ENCODE assay signal across 20 cellular contexts in the genomic region with DNA sequence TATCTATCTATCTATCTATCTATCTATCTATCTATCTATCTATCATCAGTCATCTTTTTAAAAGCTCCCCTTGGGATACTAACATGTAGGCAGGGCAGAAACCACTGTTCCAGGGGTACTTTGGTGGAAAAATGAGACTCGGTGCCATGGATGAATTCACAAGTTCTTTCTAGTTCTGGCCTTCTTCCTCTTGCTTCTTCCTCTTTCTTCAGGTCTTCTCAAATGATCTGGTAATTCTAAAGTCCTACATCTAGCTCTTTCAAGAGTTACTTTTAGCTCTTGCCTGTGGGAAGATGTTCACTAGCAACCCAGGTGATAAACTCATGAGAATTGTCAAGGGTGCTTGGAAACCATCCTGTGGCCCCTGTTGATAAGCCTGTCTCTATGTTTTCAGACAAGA.
DNase-seq lines count a peak whose midpoint lies in the region; ATAC-seq, FAIRE-seq and TF ChIP-seq lines count a peak whose summit lies in the region.
"Had no signal": no experiment of that assay in that cellular context is flagged by ENCODE, and none has a peak within 500 bp of the region (broad histone marks: within the 10 kb centered on the region; RNA-seq: fewer than 3 reads in every experiment).

No MANE protein-coding gene starts in this region.

- H3K36me3 ChIP-seq in KOPT-K1 (ENCODE audit: insufficient read depth, low read length): no peaks in the 10 kb centered on the region
- H3K36me3 ChIP-seq in K562 (ENCODE audit: control insufficient read depth, insufficient read depth, low read length): no peaks in the 10 kb centered on the region
- H3K36me3 ChIP-seq: Peyer's patch had no signal

- peak; percentile 10 for DNase-seq in GDM1 (lab: John Stamatoyannopoulos, UW)
- DNase-seq in NOMO-1 treated with dmso at 0.1 percent for 144 hours (lab: John Stamatoyannopoulos, UW; ENCODE audit: unreplicated experiment): peak; percentile 24
- no peak for DNase-seq in K562 (ENCODE audit: extremely low read depth in 1 of 4, low spot score in 3 of 4)
- DNase-seq in posterior vena cava (ENCODE audit: low spot score): no peak
- DNase-seq in G401 (ENCODE audit: low spot score): no peak
- no peak for DNase-seq in NCI-H1417 treated with DMSO at 0.1 percent for 48 hours (lab: John Stamatoyannopoulos, UW)
- DNase-seq: ACHN, DMS79 treated with DMSO at 0.1 percent for 48 hours, KG1, NCI-H1105 treated with DMSO at 0.1 percent for 48 hours, NCI-H1694 treated with DMSO at 0.1 percent for 48 hours, NCI-H2107, NCI-H510A treated with DMSO at 0.1 percent for 48 hours, Peyer's patch, T-helper 1 cell, T-helper 9 cell had no signal

- no peaks in the 10 kb centered on the region for H3K9me3 ChIP-seq in KOPT-K1 (ENCODE audit: insufficient read depth, low read length, poor library complexity, severe bottlenecking)
- no peaks in the 10 kb centered on the region for H3K9me3 ChIP-seq in K562 (replicated peaks; ENCODE audit: control insufficient read depth, insufficient read depth, low read depth, low read length)
- H3K9me3 ChIP-seq: Peyer's patch had no signal

- peak overlapping the region; percentile 64 for H3K27ac ChIP-seq in KOPT-K1 (ENCODE audit: low read depth, low read length, poor library complexity, severe bottlenecking)
- no peak overlapping the region for H3K27ac ChIP-seq in K562 (ENCODE audit: extremely low read depth, low read depth, low read length)
- H3K27ac ChIP-seq: Peyer's patch, SK-N-MC had no signal

- WGBS in K562 (ENCODE audit: insufficient coverage, low coverage, missing lambda C conversion rate): 27% methylated on average over 1 of the region's 1 CpG

- no peak for FAIRE-seq in K562 (lab: Jason Lieb, UNC)
- FAIRE-seq: G401.6 had no signal

- TF ChIP-seq EP300 in K562 (IDR thresholded peaks at IDR 0.05; ENCODE audit: low read length): no peak

- no peak for TF ChIP-seq RAD21 in K562 (CRISPR knock-in tag; conservative IDR thresholded peaks at IDR 0.05 in 1 of 2, IDR thresholded peaks at IDR 0.05 in 1 of 2)

- POLR2A ChIA-PET in K562 (lab: Yijun Ruan, JAX): no interaction called here

- TF ChIP-seq POLR2A in K562 (conservative IDR thresholded peaks at IDR 0.05): no peak

- peaks cover 0 to 8% of the 10 kb centered on the region in 2 experiments; a peak in 2 of 5 replicates for H3K27me3 ChIP-seq in K562 (ENCODE audit: control insufficient read depth in 2 of 2, insufficient read depth in 2 of 2, low read length in 2 of 2)
- H3K27me3 ChIP-seq: Peyer's patch had no signal

- intact Hi-C loops in K562 (cut with micrococcal nuclease) (no loop called here), posterior vena cava (cut with DNase I) (no loop called here)

- no peak overlapping the region for H2AFZ ChIP-seq in K562 (ENCODE audit: low read depth, low read length)
- H2AFZ ChIP-seq: GM23338 had no signal

- no peak for ATAC-seq in K562
- ATAC-seq: GM23338 had no signal

- no peak overlapping the region for H3K4me3 ChIP-seq in K562
- H3K4me3 ChIP-seq: GM23338, Peyer's patch, SK-N-MC had no signal

- CTCF ChIA-PET in K562 (lab: Yijun Ruan, JAX; ENCODE audit: low intra/inter-chr PET ratio): no interaction called here

- no peak overlapping the region for H3K4me2 ChIP-seq in K562 (ENCODE audit: insufficient read depth, low read length)
- H3K4me2 ChIP-seq: GM23338 had no signal

- H3K9ac ChIP-seq in K562 (ENCODE audit: insufficient read depth in 1 of 2, low read depth in 2 of 2, low read length in 2 of 2): no peak overlapping the region

- no peaks in the 10 kb centered on the region for H3K79me2 ChIP-seq in K562 (ENCODE audit: control insufficient read depth, insufficient read depth, low read length)

- BruUV-seq in K562 (replicated peaks; lab: Mats Ljungman, UMichigan): no TSS peak

- TF ChIP-seq CTCF in K562 (IDR thresholded peaks at IDR 0.05 in 2 of 3, conservative IDR thresholded peaks at IDR 0.05 in 1 of 3; ENCODE audit: insufficient read depth in 2 of 3, low read depth in 1 of 3, low read length in 3 of 3): no peak

- no peaks in the 10 kb centered on the region for H3K4me1 ChIP-seq in K562 (replicated peaks in 1 of 2; ENCODE audit: control insufficient read depth in 2 of 2, insufficient read depth in 2 of 2, low read length in 2 of 2)

- in situ Hi-C loops in K562 (cut with MboI) (no loop called here), G401 (cut with HindIII; ENCODE audit: low sequenced_read_pairs) (no loop called here)

- H3K9me1 ChIP-seq in K562 (ENCODE audit: control insufficient read depth, insufficient read depth, low read length): no peaks in the 10 kb centered on the region

- 0 out of 2 replicates have a peak, but pooled peaks cover 3% of the 10 kb centered on the region for H4K20me1 ChIP-seq in K562 (replicated peaks; ENCODE audit: control insufficient read depth, insufficient read depth, low read length)

TF ChIP-seq in K562, 482 proteins besides CTCF, POLR2A, EP300 and RAD21:
- TF ChIP-seq DACH1 (IDR thresholded peaks at IDR 0.05; ENCODE audit: partially characterized antibody): peak; percentile 89
- TF ChIP-seq, protein P1, sequence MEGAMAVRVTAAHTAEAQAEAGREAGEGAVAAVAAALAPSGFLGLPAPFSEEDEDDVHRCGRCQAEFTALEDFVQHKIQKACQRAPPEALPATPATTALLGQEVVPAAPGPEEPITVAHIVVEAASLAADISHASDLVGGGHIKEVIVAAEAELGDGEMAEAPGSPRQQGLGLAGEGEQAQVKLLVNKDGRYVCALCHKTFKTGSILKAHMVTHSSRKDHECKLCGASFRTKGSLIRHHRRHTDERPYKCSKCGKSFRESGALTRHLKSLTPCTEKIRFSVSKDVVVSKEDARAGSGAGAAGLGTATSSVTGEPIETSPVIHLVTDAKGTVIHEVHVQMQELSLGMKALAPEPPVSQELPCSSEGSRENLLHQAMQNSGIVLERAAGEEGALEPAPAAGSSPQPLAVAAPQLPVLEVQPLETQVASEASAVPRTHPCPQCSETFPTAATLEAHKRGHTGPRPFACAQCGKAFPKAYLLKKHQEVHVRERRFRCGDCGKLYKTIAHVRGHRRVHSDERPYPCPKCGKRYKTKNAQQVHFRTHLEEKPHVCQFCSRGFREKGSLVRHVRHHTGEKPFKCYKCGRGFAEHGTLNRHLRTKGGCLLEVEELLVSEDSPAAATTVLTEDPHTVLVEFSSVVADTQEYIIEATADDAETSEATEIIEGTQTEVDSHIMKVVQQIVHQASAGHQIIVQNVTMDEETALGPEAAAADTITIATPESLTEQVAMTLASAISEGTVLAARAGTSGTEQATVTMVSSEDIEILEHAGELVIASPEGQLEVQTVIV (CRISPR knock-in tag; IDR thresholded peaks at IDR 0.05; ENCODE audit: borderline replicate concordance): no peak

Comparison
In these comparisons a context has a peak if more than half of its experiments do, and no peak if none do; other contexts are left out.
1. DNase-seq: peak in GDM1 (single experiment) and NOMO-1 treated with dmso at 0.1 percent for 144 hours (single experiment); none in K562 (0 of 4), posterior vena cava (single experiment), G401 (single experiment) and NCI-H1417 treated with DMSO at 0.1 percent for 48 hours (single experiment).